ENCODE assay signal across 1 cellular context in the genomic region with DNA sequence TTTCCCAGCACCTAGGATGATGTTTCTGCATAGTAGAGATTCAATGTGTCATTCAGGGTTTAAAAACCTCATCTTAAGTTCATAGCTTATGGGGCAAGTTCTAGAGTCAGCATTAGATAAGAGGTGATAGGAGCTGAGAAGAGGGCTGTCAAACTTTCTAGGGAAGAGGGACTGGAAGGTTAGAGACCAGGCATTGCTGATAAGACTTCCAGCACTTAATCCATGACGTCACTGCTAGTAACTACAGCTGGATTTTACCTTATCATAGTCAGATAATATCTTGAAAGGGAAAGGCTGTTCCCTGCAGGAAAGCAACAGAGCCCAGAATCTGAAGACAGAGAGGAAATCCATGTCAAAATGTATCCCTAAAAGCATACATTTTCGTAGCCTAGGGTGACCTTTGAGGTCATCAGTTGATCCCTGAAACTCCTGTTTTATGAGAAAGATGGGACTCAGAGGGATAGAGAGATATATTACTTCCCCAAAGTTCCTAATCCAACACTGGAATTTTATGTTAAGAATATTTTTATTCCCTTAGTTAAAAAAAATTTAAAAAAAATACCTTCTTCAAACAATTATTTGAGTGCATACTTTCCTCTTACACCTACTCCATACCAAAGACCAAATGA.
TF ChIP-seq lines count a peak whose summit lies in the region.

No MANE protein-coding gene starts in this region.

TF ChIP-seq in IMR-90, 13 proteins besides CTCF, POLR2A, EP300 and RAD21:
- TF ChIP-seq MAFK (IDR thresholded peaks at IDR 0.05; ENCODE audit: low read depth, low read length) (no peak), CHD1 (IDR thresholded peaks at IDR 0.05; ENCODE audit: low read depth, low read length) (no peak), MAZ (IDR thresholded peaks at IDR 0.05; ENCODE audit: borderline replicate concordance, low read depth, low read length) (no peak), NFE2L2 (IDR thresholded peaks at IDR 0.05; ENCODE audit: low read depth, low read length) (no peak)
- TF ChIP-seq, protein P1, sequence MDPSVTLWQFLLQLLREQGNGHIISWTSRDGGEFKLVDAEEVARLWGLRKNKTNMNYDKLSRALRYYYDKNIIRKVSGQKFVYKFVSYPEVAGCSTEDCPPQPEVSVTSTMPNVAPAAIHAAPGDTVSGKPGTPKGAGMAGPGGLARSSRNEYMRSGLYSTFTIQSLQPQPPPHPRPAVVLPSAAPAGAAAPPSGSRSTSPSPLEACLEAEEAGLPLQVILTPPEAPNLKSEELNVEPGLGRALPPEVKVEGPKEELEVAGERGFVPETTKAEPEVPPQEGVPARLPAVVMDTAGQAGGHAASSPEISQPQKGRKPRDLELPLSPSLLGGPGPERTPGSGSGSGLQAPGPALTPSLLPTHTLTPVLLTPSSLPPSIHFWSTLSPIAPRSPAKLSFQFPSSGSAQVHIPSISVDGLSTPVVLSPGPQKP (IDR thresholded peaks at IDR 0.05; ENCODE audit: borderline replicate concordance, low read depth, low read length) = no peak
- TF ChIP-seq, protein P2, sequence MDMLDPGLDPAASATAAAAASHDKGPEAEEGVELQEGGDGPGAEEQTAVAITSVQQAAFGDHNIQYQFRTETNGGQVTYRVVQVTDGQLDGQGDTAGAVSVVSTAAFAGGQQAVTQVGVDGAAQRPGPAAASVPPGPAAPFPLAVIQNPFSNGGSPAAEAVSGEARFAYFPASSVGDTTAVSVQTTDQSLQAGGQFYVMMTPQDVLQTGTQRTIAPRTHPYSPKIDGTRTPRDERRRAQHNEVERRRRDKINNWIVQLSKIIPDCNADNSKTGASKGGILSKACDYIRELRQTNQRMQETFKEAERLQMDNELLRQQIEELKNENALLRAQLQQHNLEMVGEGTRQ (IDR thresholded peaks at IDR 0.05; ENCODE audit: low read depth, low read length) = no peak
